Comparison of ENCODE assay signal across 10 cellular contexts in genomic region chr3:154095832-154096421, GRCh38. TPM values are rescaled to one million over a fixed set of nuclear protein-coding genes. Genes with fewer than 3 reads are reported as not detected.
A peak's percentile ranks its signal among the peaks of the same experiment; 100 is the strongest.
DNase-seq lines count a peak whose midpoint lies in the region; ATAC-seq and TF ChIP-seq lines count a peak whose summit lies in the region.
"Had no signal": no experiment of that assay in that cellular context is flagged by ENCODE, and none has a peak within 500 bp of the region (broad histone marks: within the 10 kb centered on the region; RNA-seq: fewer than 3 reads in every experiment).

No MANE protein-coding gene starts in this region.

- H3K9ac ChIP-seq in adipocyte (ENCODE audit: low read length): no peak overlapping the region

- no peak overlapping the region for H3K27ac ChIP-seq in HEK293 (ENCODE audit: extremely low read depth, low read depth, low read length)
- no peak overlapping the region for H3K27ac ChIP-seq in CD8-positive, alpha-beta T cell (ENCODE audit: low read depth, low read length)

- no peak overlapping the region for H3K27ac Mint-ChIP-seq in CD8-positive, alpha-beta T cell
- no peak overlapping the region for H3K27ac Mint-ChIP-seq in activated T-helper 17 cell treated with anti-CD3 and anti-CD28 coated beads, Interleukin-2, amount 50 U/mL, for 72 hours

- no peaks in the 10 kb centered on the region for H3K9me3 Mint-ChIP-seq in CD8-positive, alpha-beta T cell
- H3K9me3 Mint-ChIP-seq in activated T-helper 17 cell treated with anti-CD3 and anti-CD28 coated beads, Interleukin-2, amount 50 U/mL, for 72 hours: no peaks in the 10 kb centered on the region

- POLR2A ChIA-PET in HEK293 (lab: Yijun Ruan, JAX): no interaction called here
- POLR2A ChIA-PET in CD8-positive, alpha-beta T cell (lab: Charles Lee): no interaction called here

- DNase-seq in AG10803 (ENCODE audit: low read depth): peak; percentile 38
- DNase-seq in adipocyte (ENCODE audit: low read depth): peak; percentile 58
- DNase-seq in left colon: no peak
- DNase-seq in CD8-positive, alpha-beta T cell: no peak
- DNase-seq in NCI-H345 (lab: John Stamatoyannopoulos, UW): no peak
- no peak for DNase-seq in OCI-M2 (lab: John Stamatoyannopoulos, UW; ENCODE audit: unreplicated experiment)
- DNase-seq: activated effector memory CD4-positive, alpha-beta T cell treated with Interleukin-2 at 50 U/mL for 16 hours had no signal

- no peaks in the 10 kb centered on the region for H3K27me3 Mint-ChIP-seq in CD8-positive, alpha-beta T cell (ENCODE audit: low read depth)
- peaks cover 13% of the 10 kb centered on the region for H3K27me3 Mint-ChIP-seq in activated T-helper 17 cell treated with anti-CD3 and anti-CD28 coated beads, Interleukin-2, amount 50 U/mL, for 72 hours

- CTCF ChIA-PET in HEK293 (lab: Yijun Ruan, JAX): interaction anchor here (0.6 to 1.0 kb wide), 5 partner anchors 157 to 1227 kb away, joined by 3 to 6 read pairs (median 3); no protein-coding TSS in a partner anchor
- CTCF ChIA-PET in CD8-positive, alpha-beta T cell (lab: Charles Lee): no interaction called here

- intact Hi-C loops in left colon (cut with DNase I, micrococcal nuclease): loop anchor here in 1 of 2 donors (5.0 kb wide), 1 partner anchor 151 kb away; no protein-coding TSS in a partner anchor
- intact Hi-C loops in CD8-positive, alpha-beta T cell (cut with DNase I, micrococcal nuclease): no loop called here

- H3K36me3 ChIP-seq in HEK293 (ENCODE audit: control insufficient read depth in 2 of 2, insufficient read depth in 1 of 2, low read length in 2 of 2): no peaks in the 10 kb centered on the region
- H3K36me3 ChIP-seq in adipocyte (ENCODE audit: control insufficient read depth, insufficient read depth, low read length, severe bottlenecking): no peaks in the 10 kb centered on the region
- H3K36me3 ChIP-seq in CD8-positive, alpha-beta T cell (ENCODE audit: insufficient read depth, low read length): no peaks in the 10 kb centered on the region

- H3K27me3 ChIP-seq in adipocyte (replicated peaks; ENCODE audit: control insufficient read depth, insufficient read depth, low read length): no peaks in the 10 kb centered on the region
- no peaks in the 10 kb centered on the region for H3K27me3 ChIP-seq in CD8-positive, alpha-beta T cell (ENCODE audit: insufficient read depth, low read length)

- H3K4me1 ChIP-seq in HEK293 (ENCODE audit: control insufficient read depth, insufficient read depth, low read length) (no peaks in the 10 kb centered on the region), adipocyte (ENCODE audit: control insufficient read depth, insufficient read depth, low read length) (no peaks in the 10 kb centered on the region)
- no peaks in the 10 kb centered on the region for H3K4me1 ChIP-seq in CD8-positive, alpha-beta T cell (ENCODE audit: insufficient read depth, low read length)

- H3K4me3 ChIP-seq in AG10803 (ENCODE audit: low read length) (no peak overlapping the region), HEK293 (ENCODE audit: low read depth, low read length) (no peak overlapping the region), adipocyte (ENCODE audit: low read length) (no peak overlapping the region)
- no peak overlapping the region for H3K4me3 ChIP-seq in CD8-positive, alpha-beta T cell (ENCODE audit: low read depth, low read length)
- H3K4me3 ChIP-seq: lung had no signal

- H3K4me3 Mint-ChIP-seq in CD8-positive, alpha-beta T cell: no peak overlapping the region
- H3K4me3 Mint-ChIP-seq in activated T-helper 17 cell treated with anti-CD3 and anti-CD28 coated beads, Interleukin-2, amount 50 U/mL, for 72 hours: no peak overlapping the region

- H3K9me3 ChIP-seq in HEK293 (ENCODE audit: control insufficient read depth, insufficient read depth, low read depth, low read length): no peaks in the 10 kb centered on the region
- H3K9me3 ChIP-seq in adipocyte (ENCODE audit: control insufficient read depth, low read length): no peaks in the 10 kb centered on the region
- no peaks in the 10 kb centered on the region for H3K9me3 ChIP-seq in CD8-positive, alpha-beta T cell (ENCODE audit: low read length)

- H3K36me3 Mint-ChIP-seq in CD8-positive, alpha-beta T cell: no peaks in the 10 kb centered on the region
- H3K36me3 Mint-ChIP-seq in activated T-helper 17 cell treated with anti-CD3 and anti-CD28 coated beads, Interleukin-2, amount 50 U/mL, for 72 hours (ENCODE audit: low read depth): no peaks in the 10 kb centered on the region

- H3K4me1 Mint-ChIP-seq in CD8-positive, alpha-beta T cell (ENCODE audit: low read depth): no peaks in the 10 kb centered on the region
- no peaks in the 10 kb centered on the region for H3K4me1 Mint-ChIP-seq in activated T-helper 17 cell treated with anti-CD3 and anti-CD28 coated beads, Interleukin-2, amount 50 U/mL, for 72 hours

- TF ChIP-seq CTCF in AG10803 (conservative IDR thresholded peaks at IDR 0.05; ENCODE audit: low read length): peak; percentile 57
- no peak for TF ChIP-seq CTCF in HEK293 (tag by site-specific recombination; IDR thresholded peaks at IDR 0.05)
- TF ChIP-seq CTCF in CD8-positive, alpha-beta T cell (IDR thresholded peaks at IDR 0.05): no peak

- ATAC-seq in left colon: peak; percentile 60
- no peak for ATAC-seq in CD8-positive, alpha-beta T cell
- ATAC-seq in activated T-helper 17 cell treated with anti-CD3 and anti-CD28 coated beads, Interleukin-2, amount 50 U/mL, for 72 hours (replicated peaks): no peak

TF ChIP-seq in HEK293, 187 proteins besides CTCF, POLR2A, EP300 and RAD21:
- TF ChIP-seq ZBTB10 (tag by site-specific recombination; IDR thresholded peaks at IDR 0.05) (no peak), ZNF654 (tag by site-specific recombination; IDR thresholded peaks at IDR 0.05; ENCODE audit: low read depth) (peak; percentile 43), ZNF223 (tag by site-specific recombination; IDR thresholded peaks at IDR 0.05) (no peak)

RNA-seq across cellular contexts. Expression of gene ARHGEF26, which starts 25.3 kb away (rescaled TPM):
- 1 to 10 TPM; 3.3 to 9.1 TPM for total RNA-seq in left colon
- total RNA-seq in CD8-positive, alpha-beta T cell: under 1 TPM in 1 of 2 experiments, not detected in 1; 0.08 TPM
- under 1 TPM; 0.13 to 0.17 TPM for total RNA-seq in activated T-helper 17 cell treated with anti-CD3 and anti-CD28 coated beads, Interleukin-2, amount 50 U/mL, for 72 hours

Comparison
In these comparisons a context has a peak if more than half of its experiments do, and no peak if none do; other contexts are left out.
1. DNase-seq: peak in AG10803 (single experiment) and adipocyte (single experiment); none in left colon (0 of 2), CD8-positive, alpha-beta T cell (0 of 7), NCI-H345 (single experiment) and OCI-M2 (single experiment).